ENCODE assay signal across 10 cellular contexts in the genomic region with DNA sequence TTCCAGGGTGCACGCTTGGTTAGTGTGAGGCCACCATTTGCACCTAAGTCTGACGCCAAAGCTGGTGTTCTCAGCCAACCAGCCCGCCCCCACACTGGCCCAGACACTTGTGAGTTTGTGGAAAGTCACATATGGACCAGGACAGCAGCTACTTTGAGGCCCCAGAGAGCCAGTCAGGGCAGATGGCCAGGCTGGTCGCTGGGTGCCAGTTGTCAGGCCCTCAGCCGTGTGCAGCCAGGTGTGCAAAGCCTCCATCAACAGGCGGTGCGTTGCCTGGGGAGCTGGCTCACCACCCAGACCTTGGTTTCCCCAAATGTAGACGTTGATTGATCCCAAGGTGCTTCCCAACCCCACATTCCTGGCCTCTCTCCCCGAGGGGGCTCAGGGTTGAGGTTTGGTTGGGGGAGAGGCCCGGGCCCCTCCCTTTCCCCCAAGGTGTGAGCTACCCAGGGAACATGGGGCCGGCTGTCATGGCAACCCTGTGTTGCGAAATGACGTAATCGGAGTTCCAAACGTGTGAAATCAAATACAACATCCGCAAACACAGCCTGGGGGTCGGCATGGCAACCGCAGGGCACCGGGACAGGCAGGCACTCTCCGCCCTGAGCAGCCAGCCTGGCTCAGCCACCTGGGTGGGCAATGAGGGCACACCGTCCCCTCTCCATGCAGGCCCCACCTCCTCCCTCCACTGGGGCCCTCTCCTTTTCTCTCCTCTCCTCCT.
A peak's percentile ranks its signal among the peaks of the same experiment; 100 is the strongest.
DNase-seq lines count a peak whose midpoint lies in the region; ATAC-seq and TF ChIP-seq lines count a peak whose summit lies in the region.
"Had no signal": no experiment of that assay in that cellular context is flagged by ENCODE, and none has a peak within 500 bp of the region (broad histone marks: within the 10 kb centered on the region; RNA-seq: fewer than 3 reads in every experiment).

No MANE protein-coding gene starts in this region.

- DNase-seq in NCI-H2227 (lab: John Stamatoyannopoulos, UW; ENCODE audit: unreplicated experiment) = peak; percentile 53
- no peak for DNase-seq in NCI-H2227 treated with DMSO at 0.1 percent for 48 hours (lab: John Stamatoyannopoulos, UW)
- DNase-seq in NCI-H345 (lab: John Stamatoyannopoulos, UW) = peak; percentile 83
- DNase-seq in choroid plexus epithelial cell (ENCODE audit: low read depth) = peak; percentile 20
- peak; percentile 34 for DNase-seq in retina
- no peak for DNase-seq in UCSD-AML1 (lab: John Stamatoyannopoulos, UW; ENCODE audit: unreplicated experiment)
- DNase-seq: KG1; stimulated activated naive CD4-positive, alpha-beta T cell had no signal

- no peak overlapping the region for H3K4me3 ChIP-seq in choroid plexus epithelial cell (ENCODE audit: low read depth, low read length)

- ATAC-seq in HG02973 (IDR thresholded peaks at IDR 0.05; ENCODE audit: unreplicated experiment) (no peak), GM21526 (IDR thresholded peaks at IDR 0.05; ENCODE audit: low FRiP score, unreplicated experiment) (no peak)

- no peak for TF ChIP-seq CTCF in choroid plexus epithelial cell (conservative IDR thresholded peaks at IDR 0.05; ENCODE audit: low read depth, low read length)

Comparison
In these comparisons a context has a peak if more than half of its experiments do, and no peak if none do; other contexts are left out.
1. DNase-seq: peak in NCI-H2227 (single experiment), NCI-H345 (single experiment), choroid plexus epithelial cell (single experiment) and retina (single experiment); none in NCI-H2227 treated with DMSO at 0.1 percent for 48 hours (single experiment) and UCSD-AML1 (single experiment).